In genomic region chr5:95718203-95718602, GRCh38 we compare ENCODE assay signal across 8 cellular contexts. TPM values are rescaled to one million over a fixed set of nuclear protein-coding genes. Genes with fewer than 3 reads are reported as not detected.
DNase-seq lines count a peak whose midpoint lies in the region; ATAC-seq and TF ChIP-seq lines count a peak whose summit lies in the region.

No MANE protein-coding gene starts in this region.

- no peak overlapping the region for H3K27ac ChIP-seq in osteoblast (ENCODE audit: low read depth, low read length)
- no peak overlapping the region for H3K27ac ChIP-seq in right cardiac atrium (ENCODE audit: low read length)

- no peak overlapping the region for H3K4me3 Mint-ChIP-seq in activated naive CD8-positive, alpha-beta T cell treated with anti-CD3 and anti-CD28 coated beads for 36 hours

- H4K20me1 ChIP-seq in osteoblast (ENCODE audit: insufficient read depth, low read length): no peaks in the 10 kb centered on the region

- H3K36me3 ChIP-seq in GM06990 (ENCODE audit: control insufficient read depth, insufficient read depth, low read length) (no peaks in the 10 kb centered on the region), osteoblast (ENCODE audit: insufficient read depth, low read length) (no peaks in the 10 kb centered on the region)

- peaks cover 22% of the 10 kb centered on the region for H3K4me1 Mint-ChIP-seq in activated naive CD8-positive, alpha-beta T cell treated with anti-CD3 and anti-CD28 coated beads for 36 hours

- no peak overlapping the region for H3K4me3 ChIP-seq in GM06990 (replicated peaks; ENCODE audit: low read depth, low read length)
- no peak overlapping the region for H3K4me3 ChIP-seq in osteoblast (ENCODE audit: insufficient read depth, low read length)
- H3K4me3 ChIP-seq in right cardiac atrium (ENCODE audit: low read length): no peak overlapping the region

- H3K9me3 ChIP-seq in osteoblast (ENCODE audit: low read depth, low read length) (no peaks in the 10 kb centered on the region), right cardiac atrium (ENCODE audit: control insufficient read depth, low read length) (no peaks in the 10 kb centered on the region)

- H3K36me3 Mint-ChIP-seq in activated naive CD8-positive, alpha-beta T cell treated with anti-CD3 and anti-CD28 coated beads for 36 hours: peaks cover 3% of the 10 kb centered on the region

- no peaks in the 10 kb centered on the region for H3K27me3 ChIP-seq in GM06990 (replicated peaks; ENCODE audit: control insufficient read depth, insufficient read depth, low read length)
- H3K27me3 ChIP-seq in osteoblast (ENCODE audit: insufficient read depth, low read length): no peaks in the 10 kb centered on the region
- no peaks in the 10 kb centered on the region for H3K27me3 ChIP-seq in right cardiac atrium (ENCODE audit: control insufficient read depth, insufficient read depth)

- no peak overlapping the region for H3K4me2 ChIP-seq in osteoblast (ENCODE audit: insufficient read depth, low read length)

- TF ChIP-seq CTCF in GM06990 (IDR thresholded peaks at IDR 0.05; ENCODE audit: insufficient read depth, low read length, poor library complexity, severe bottlenecking) (no peak), GM20000 (IDR thresholded peaks at IDR 0.05; ENCODE audit: extremely low read depth, missing control alignments) (no peak), osteoblast (IDR thresholded peaks at IDR 0.05; ENCODE audit: extremely low read depth, low read depth, low read length) (no peak)

- WGBS in right cardiac atrium: 77% methylated on average over 2 of the region's 2 CpGs

- ATAC-seq in HG03460 (IDR thresholded peaks at IDR 0.05; ENCODE audit: unreplicated experiment) (peak; percentile 94), right cardiac atrium (no peak)

- H3K27me3 Mint-ChIP-seq in activated naive CD8-positive, alpha-beta T cell treated with anti-CD3 and anti-CD28 coated beads for 36 hours: no peaks in the 10 kb centered on the region

- H3K4me1 ChIP-seq in osteoblast (ENCODE audit: insufficient read depth, low read length): peaks cover 15% of the 10 kb centered on the region
- no peaks in the 10 kb centered on the region for H3K4me1 ChIP-seq in right cardiac atrium (ENCODE audit: control insufficient read depth, insufficient read depth, low read length)

- DNase-seq in GM06990 (ENCODE audit: extremely low read depth, insufficient read length): peak; percentile 30
- peak; percentile 52 for DNase-seq in GM20000 (ENCODE audit: low spot score)
- peak; percentile 18 for DNase-seq in activated naive CD8-positive, alpha-beta T cell treated with anti-CD3 and anti-CD28 coated beads for 36 hours
- no peak for DNase-seq in GM19240 (ENCODE audit: insufficient read length, low spot score)
- no peak for DNase-seq in osteoblast (ENCODE audit: insufficient read length, low spot score, missing footprints)
- DNase-seq in right cardiac atrium: no peak
- no peak for DNase-seq in RPMI8226

- no peaks in the 10 kb centered on the region for H3K79me2 ChIP-seq in osteoblast (ENCODE audit: insufficient read depth, low read length)

- intact Hi-C loops in right cardiac atrium (cut with DNase I): no loop called here

- no peak overlapping the region for H3K27ac Mint-ChIP-seq in activated naive CD8-positive, alpha-beta T cell treated with anti-CD3 and anti-CD28 coated beads for 36 hours

- no peaks in the 10 kb centered on the region for H3K9me3 Mint-ChIP-seq in activated naive CD8-positive, alpha-beta T cell treated with anti-CD3 and anti-CD28 coated beads for 36 hours

- no peak overlapping the region for H2AFZ ChIP-seq in osteoblast (ENCODE audit: low read length)

RNA-seq across cellular contexts. Expression of gene RHOBTB3, which starts 12.9 kb away (rescaled TPM):
- under 1 TPM; 0.52 to 0.78 TPM for total RNA-seq in activated naive CD8-positive, alpha-beta T cell treated with anti-CD3 and anti-CD28 coated beads for 36 hours
- 314 and 349 TPM in 2 replicates for total RNA-seq in osteoblast
- 100 to 1,000 TPM in 3 of 4 donors, 10 to 100 TPM in 1; 84.7 to 115 (median 104) TPM for total RNA-seq in right cardiac atrium
- polyA plus RNA-seq in right cardiac atrium: 32.7 TPM

RNA-seq across cellular contexts. Expression of gene SPATA9, which starts 35.4 kb away (rescaled TPM):
- not detected for total RNA-seq in activated naive CD8-positive, alpha-beta T cell treated with anti-CD3 and anti-CD28 coated beads for 36 hours
- total RNA-seq in osteoblast (0.36 and 1.2 TPM in 2 replicates), right cardiac atrium (under 1 TPM; 0.11 to 0.59 (median 0.49) TPM)
- polyA plus RNA-seq in right cardiac atrium: 0.25 TPM

Comparison
In these comparisons a context has a peak if more than half of its experiments do, and no peak if none do; other contexts are left out.
1. DNase-seq: peak in GM06990 (single experiment), GM20000 (single experiment) and activated naive CD8-positive, alpha-beta T cell treated with anti-CD3 and anti-CD28 coated beads for 36 hours (single experiment); none in GM19240 (single experiment), osteoblast (single experiment), right cardiac atrium (0 of 3) and RPMI8226 (single experiment).
2. RNA of gene RHOBTB3, which starts 12.9 kb away (total RNA-seq): 314 to 349 TPM in osteoblast and 84.7 to 115 TPM in right cardiac atrium; 0.52 to 0.78 TPM in activated naive CD8-positive, alpha-beta T cell treated with anti-CD3 and anti-CD28 coated beads for 36 hours; every median in the first group is over 10 times any median in the second.